ENCODE assay signal across 8 cellular contexts in the genomic region with DNA sequence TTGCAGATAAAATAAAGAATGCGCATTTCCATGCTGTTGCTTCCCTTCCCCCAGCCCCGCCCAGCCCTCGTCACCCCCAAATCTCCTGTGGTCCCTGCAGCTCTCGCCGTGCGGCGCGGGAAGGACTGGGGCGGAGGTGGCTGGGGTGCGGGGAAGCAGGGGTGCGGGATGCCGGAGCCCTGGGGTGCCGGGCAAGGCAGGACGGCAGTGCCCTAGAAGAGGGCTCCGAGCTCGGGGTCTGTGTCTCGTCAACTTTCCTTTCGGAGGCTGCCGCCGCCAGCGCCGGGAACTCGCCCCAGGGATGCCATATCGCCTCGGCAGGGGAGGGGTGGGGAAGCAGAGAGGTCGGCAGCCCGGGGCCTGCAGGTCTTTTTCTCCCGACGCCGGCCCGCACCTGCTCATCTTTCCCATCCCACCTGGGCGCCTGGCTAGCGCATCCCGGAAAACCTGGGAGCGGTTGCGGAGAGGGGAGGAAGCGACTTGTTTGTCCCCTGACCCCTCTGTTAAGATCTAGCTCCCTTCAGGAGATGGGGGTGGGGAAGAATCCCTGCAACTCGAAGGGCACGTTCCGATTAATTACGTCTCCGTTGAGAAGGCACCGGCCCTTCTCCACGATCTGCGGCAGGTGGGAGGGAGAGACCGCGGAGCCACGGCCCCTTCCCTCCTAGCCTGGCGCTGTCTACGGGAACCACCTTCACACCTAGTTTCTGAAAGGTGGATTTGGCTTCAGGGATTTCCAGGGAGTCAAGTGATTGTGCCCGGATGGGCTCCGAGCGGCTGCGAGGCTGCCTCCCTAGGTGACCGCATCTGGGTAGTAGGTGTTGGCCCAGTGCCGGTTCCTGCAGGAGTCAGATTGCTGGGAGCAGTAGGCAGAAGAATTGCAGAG. TPM values are rescaled to one million over a fixed set of nuclear protein-coding genes. Genes with fewer than 3 reads are reported as not detected.
DNase-seq lines count a peak whose midpoint lies in the region; ATAC-seq and TF ChIP-seq lines count a peak whose summit lies in the region.

No MANE protein-coding gene starts in this region.

- H3K4me3 Mint-ChIP-seq in CD4-positive, alpha-beta T cell = no peak overlapping the region

- no peaks in the 10 kb centered on the region for H3K36me3 ChIP-seq in Peyer's patch

- H3K4me1 Mint-ChIP-seq in CD4-positive, alpha-beta T cell (ENCODE audit: low read depth) = no peaks in the 10 kb centered on the region

- peaks cover 33% of the 10 kb centered on the region for H3K27me3 Mint-ChIP-seq in CD4-positive, alpha-beta T cell

- no peak overlapping the region for H3K27ac Mint-ChIP-seq in CD4-positive, alpha-beta T cell

- TF ChIP-seq POLR2A in Peyer's patch (IDR thresholded peaks at IDR 0.05) = no peak

- peak; percentile 24 for ATAC-seq in GM19351 (IDR thresholded peaks at IDR 0.05; ENCODE audit: unreplicated experiment)
- ATAC-seq in GM21423 (IDR thresholded peaks at IDR 0.05; ENCODE audit: unreplicated experiment) = no peak
- no peak for ATAC-seq in CD4-positive, alpha-beta T cell (ENCODE audit: poor library complexity)

- POLR2A ChIA-PET in CD4-positive, alpha-beta T cell (lab: Charles Lee) = no interaction called here

- no peak for TF ChIP-seq CTCF in Peyer's patch (IDR thresholded peaks at IDR 0.05)
- TF ChIP-seq CTCF in CD4-positive, alpha-beta T cell (IDR thresholded peaks at IDR 0.05) = no peak

- H3K4me1 ChIP-seq in Peyer's patch = no peaks in the 10 kb centered on the region

- CTCF ChIA-PET in CD4-positive, alpha-beta T cell (lab: Charles Lee) = no interaction called here

- intact Hi-C loops in CD4-positive, alpha-beta T cell (cut with DNase I, micrococcal nuclease) = no loop called here

- H3K9me3 Mint-ChIP-seq in CD4-positive, alpha-beta T cell = no peaks in the 10 kb centered on the region

- DNase-seq in Peyer's patch = no peak
- DNase-seq in hippocampal formation (lab: John Stamatoyannopoulos, UW) = peak; percentile 15 to 28
- DNase-seq in skeletal muscle cell (ENCODE audit: low read depth) = no peak
- no peak for DNase-seq in T-helper 1 cell
- DNase-seq in activated T-cell treated with anti-CD3 and anti-CD28 coated beads, Interleukin-2, amount 50 U/mL, for 48 hours = no peak
- DNase-seq in CD4-positive, alpha-beta T cell = no peak

- no peaks in the 10 kb centered on the region for H3K9me3 ChIP-seq in Peyer's patch
- H3K9me3 ChIP-seq in CD4-positive, alpha-beta T cell (ENCODE audit: control insufficient read depth, low read length) = no peaks in the 10 kb centered on the region

- H3K4me3 ChIP-seq in Peyer's patch (peak overlapping the region; percentile 31 to 53 (median 35)), skeletal muscle cell (ENCODE audit: low read depth, low read length) (peak overlapping the region; percentile 36)

- peak overlapping the region in 1 of 4 donors; percentile 12 for H3K27ac ChIP-seq in Peyer's patch
- H3K27ac ChIP-seq in CD4-positive, alpha-beta T cell (ENCODE audit: low read depth, low read length) = no peak overlapping the region

- no peaks in the 10 kb centered on the region for H3K36me3 Mint-ChIP-seq in CD4-positive, alpha-beta T cell (ENCODE audit: low read depth)

- peaks cover 0 to 5% of the 10 kb centered on the region in 2 donors for H3K27me3 ChIP-seq in Peyer's patch
- H3K27me3 ChIP-seq in CD4-positive, alpha-beta T cell (ENCODE audit: control insufficient read depth, insufficient read depth, low read length) = peaks cover 18% of the 10 kb centered on the region

RNA-seq across cellular contexts. Expression of gene CNTN1, which starts 0.6 kb away (rescaled TPM):
- total RNA-seq in Peyer's patch = 1 to 10 TPM in 1 of 4 donors, under 1 TPM in 3; 0.40 to 3.9 (median 0.68) TPM
- not detected for total RNA-seq in CD4-positive, alpha-beta T cell

Comparison
In these comparisons a context has a peak if more than half of its experiments do, and no peak if none do; other contexts are left out.
1. DNase-seq: peak in hippocampal formation (2 of 2); none in Peyer's patch (0 of 3), skeletal muscle cell (single experiment), T-helper 1 cell (0 of 5), activated T-cell treated with anti-CD3 and anti-CD28 coated beads, Interleukin-2, amount 50 U/mL, for 48 hours (0 of 2) and CD4-positive, alpha-beta T cell (0 of 10).